In the genomic region with DNA sequence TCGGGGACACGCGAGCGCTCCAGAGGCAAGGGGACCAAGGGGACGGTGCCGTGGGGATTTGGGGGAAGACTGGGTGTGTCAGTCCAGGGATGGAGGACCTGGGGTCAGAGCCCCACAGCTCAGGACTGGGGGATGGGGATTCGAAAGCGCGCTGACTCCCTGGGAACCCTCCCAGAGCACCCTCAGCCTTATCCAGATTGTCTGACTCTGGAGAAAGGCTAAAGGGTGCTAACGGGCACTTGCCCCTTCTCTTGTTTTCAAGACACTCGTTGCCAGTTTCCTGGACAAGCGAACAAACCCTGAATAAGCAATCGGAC, we compare ENCODE assay signal across 8 cellular contexts. TPM values are rescaled to one million over a fixed set of nuclear protein-coding genes. Genes with fewer than 3 reads are reported as not detected.
DNase-seq lines count a peak whose midpoint lies in the region; ATAC-seq and TF ChIP-seq lines count a peak whose summit lies in the region.

No MANE protein-coding gene starts in this region.

- peaks cover 17% of the 10 kb centered on the region for H3K4me1 Mint-ChIP-seq in activated naive CD4-positive, alpha-beta T cell treated with anti-CD3 and anti-CD28 coated beads for 36 hours (ENCODE audit: low read depth)

- H3K27ac ChIP-seq in lower lobe of right lung (peak overlapping the region; percentile 85), vagina (peak overlapping the region; percentile 89)

- DNase-seq in activated naive CD4-positive, alpha-beta T cell treated with anti-CD3 and anti-CD28 coated beads for 36 hours, result peak; percentile 10
- no peak for DNase-seq in activated naive CD4-positive, alpha-beta T cell (lab: John Stamatoyannopoulos, UW)
- DNase-seq in astrocyte of the spinal cord (ENCODE audit: low read depth, low spot score) (no peak), lower lobe of right lung (no peak), vagina (ENCODE audit: extremely low spot score in 2 of 2) (no peak), SIG-M5 (lab: John Stamatoyannopoulos, UW) (no peak)

- H3K4me3 ChIP-seq in astrocyte of the spinal cord (ENCODE audit: low read depth, low read length) (peak overlapping the region; percentile 66), lower lobe of right lung (peak overlapping the region; percentile 70), vagina (peak overlapping the region; percentile 66 to 78)

- H3K9me3 ChIP-seq in lower lobe of right lung, result no peaks in the 10 kb centered on the region
- H3K9me3 ChIP-seq in vagina, result no peaks in the 10 kb centered on the region

- H3K4me1 ChIP-seq in lower lobe of right lung (no peaks in the 10 kb centered on the region), vagina (no peaks in the 10 kb centered on the region)

- H3K9me3 Mint-ChIP-seq in activated naive CD4-positive, alpha-beta T cell treated with anti-CD3 and anti-CD28 coated beads for 36 hours, result no peaks in the 10 kb centered on the region

- no peaks in the 10 kb centered on the region for H3K36me3 Mint-ChIP-seq in activated naive CD4-positive, alpha-beta T cell treated with anti-CD3 and anti-CD28 coated beads for 36 hours (ENCODE audit: low read depth)

- no peaks in the 10 kb centered on the region for H3K36me3 ChIP-seq in lower lobe of right lung
- no peaks in the 10 kb centered on the region for H3K36me3 ChIP-seq in vagina

- H3K27me3 ChIP-seq in lower lobe of right lung (ENCODE audit: low read depth), result no peaks in the 10 kb centered on the region
- H3K27me3 ChIP-seq in vagina, result no peaks in the 10 kb centered on the region

- peak overlapping the region; percentile 96 for H3K27ac Mint-ChIP-seq in activated naive CD4-positive, alpha-beta T cell treated with anti-CD3 and anti-CD28 coated beads for 36 hours

- no peaks in the 10 kb centered on the region for H3K27me3 Mint-ChIP-seq in activated naive CD4-positive, alpha-beta T cell treated with anti-CD3 and anti-CD28 coated beads for 36 hours (ENCODE audit: low read depth)

- no peak for TF ChIP-seq CTCF in astrocyte of the spinal cord (IDR thresholded peaks at IDR 0.05; ENCODE audit: low read depth, low read length)
- no peak for TF ChIP-seq CTCF in lower lobe of right lung (IDR thresholded peaks at IDR 0.05)
- TF ChIP-seq CTCF in vagina (IDR thresholded peaks at IDR 0.05), result no peak

- H3K4me3 Mint-ChIP-seq in activated naive CD4-positive, alpha-beta T cell treated with anti-CD3 and anti-CD28 coated beads for 36 hours, result peak overlapping the region; percentile 97

- CTCF ChIA-PET in activated naive CD4-positive, alpha-beta T cell treated with anti-CD3 and anti-CD28 coated beads for 36 hours (lab: Charles Lee), result interaction anchor here (0.7 to 2.8 kb wide), 5 partner anchors 12 to 105 kb away, joined by 3 to 13 read pairs (median 3); no protein-coding TSS in a partner anchor

- TF ChIP-seq POLR2A in vagina (IDR thresholded peaks at IDR 0.05), result no peak

- ATAC-seq in HG03457 (IDR thresholded peaks at IDR 0.05; ENCODE audit: unreplicated experiment) (peak; percentile 19), lower lobe of right lung (peak; percentile 11 to 12), HG02981 (IDR thresholded peaks at IDR 0.05; ENCODE audit: unreplicated experiment) (no peak)

- in situ Hi-C loops in astrocyte of the spinal cord (cut with HindIII; ENCODE audit: low sequenced_read_pairs), result no loop called here

- intact Hi-C loops in activated naive CD4-positive, alpha-beta T cell treated with anti-CD3 and anti-CD28 coated beads for 36 hours (cut with micrococcal nuclease), result loop anchor here (1.0 to 5.0 kb wide), 3 partner anchors 32 to 481 kb away; no protein-coding TSS in a partner anchor
- intact Hi-C loops in lower lobe of right lung (cut with DNase I), result no loop called here
- intact Hi-C loops in vagina (cut with DNase I), result loop anchor here (10.0 kb wide), 1 partner anchor 68 kb away; no protein-coding TSS in a partner anchor

RNA-seq across cellular contexts. Expression of gene DOCK11, which starts 1.1 kb away (rescaled TPM):
- total RNA-seq in activated naive CD4-positive, alpha-beta T cell treated with anti-CD3 and anti-CD28 coated beads for 36 hours, result 10 to 100 TPM; 32.8 to 34.8 TPM
- total RNA-seq in lower lobe of right lung, result 76.2 TPM
- 20.6 TPM for total RNA-seq in vagina
